ENCODE assay signal across 15 cellular contexts in the genomic region with DNA sequence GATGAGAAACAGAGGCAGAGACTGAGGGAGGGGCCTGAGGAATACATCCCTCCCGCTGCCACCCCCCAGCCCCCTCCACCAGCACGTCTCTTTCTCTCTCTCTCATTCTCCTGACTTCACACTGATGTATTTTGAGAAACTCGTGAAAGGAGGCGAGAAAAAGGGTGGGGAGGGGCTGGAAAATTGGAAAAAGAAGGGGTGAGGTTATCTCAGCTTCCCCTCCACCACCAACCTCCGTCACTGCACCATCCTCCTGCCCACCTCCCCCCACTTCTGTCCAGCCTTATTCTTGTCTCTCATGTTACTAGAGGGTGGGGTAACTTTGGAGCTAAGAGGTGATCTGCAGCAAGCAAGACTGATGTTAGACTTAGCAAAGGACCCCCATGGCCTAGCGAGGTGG. TPM values are rescaled to one million over a fixed set of nuclear protein-coding genes. Genes with fewer than 3 reads are reported as not detected.
DNase-seq lines count a peak whose midpoint lies in the region; ATAC-seq and TF ChIP-seq lines count a peak whose summit lies in the region.
"Had no signal": no experiment of that assay in that cellular context is flagged by ENCODE, and none has a peak within 500 bp of the region (broad histone marks: within the 10 kb centered on the region; RNA-seq: fewer than 3 reads in every experiment).

No MANE protein-coding gene starts in this region.

- no peaks in the 10 kb centered on the region for H3K79me2 ChIP-seq in osteoblast (ENCODE audit: insufficient read depth, low read length)

- no peak overlapping the region for H2BK5ac ChIP-seq in IMR-90 (ENCODE audit: low read depth, low read length, poor library complexity, severe bottlenecking)

- POLR2A ChIA-PET in IMR-90 (lab: Charles Lee; ENCODE audit: unreplicated experiment): no interaction called here

- H3K14ac ChIP-seq in IMR-90 (replicated peaks; ENCODE audit: low read depth, low read length): no peak overlapping the region

- no peak overlapping the region for H2AK9ac ChIP-seq in IMR-90 (replicated peaks; ENCODE audit: low read depth, low read length, poor library complexity)

- BruUV-seq in IMR-90 (replicated peaks; lab: Mats Ljungman, UMichigan): no TSS peak

- no peak overlapping the region for H3K18ac ChIP-seq in IMR-90 (ENCODE audit: low read depth, low read length)

- no peak overlapping the region for H3K4me2 ChIP-seq in IMR-90 (ENCODE audit: low read depth, low read length)
- no peak overlapping the region for H3K4me2 ChIP-seq in osteoblast (ENCODE audit: insufficient read depth, low read length)

- H3K4me1 ChIP-seq in IMR-90 (ENCODE audit: control insufficient read depth, insufficient read depth, low read length) (no peaks in the 10 kb centered on the region), osteoblast (ENCODE audit: insufficient read depth, low read length) (peaks cover 10% of the 10 kb centered on the region)

- H2BK15ac ChIP-seq in IMR-90 (ENCODE audit: low read depth, low read length): no peak overlapping the region

- ATAC-seq in IMR-90 (ENCODE audit: low read depth): no peak
- ATAC-seq: CD8-positive, alpha-beta T cell had no signal

- intact Hi-C loops in IMR-90 (cut with micrococcal nuclease): no loop called here
- intact Hi-C loops in dorsolateral prefrontal cortex (cut with DNase I): loop anchor here (10.0 kb wide), 3 partner anchors 215 to 445 kb away; a partner anchor contains a TSS

- in situ Hi-C loops in IMR-90 (cut with MboI; ENCODE audit: low sequenced_read_pairs): loop anchor here (10.0 kb wide), 2 partner anchors 45 to 175 kb away; no protein-coding TSS in a partner anchor

- no peak overlapping the region for H3K27ac ChIP-seq in IMR-90 (ENCODE audit: insufficient read depth, low read length)
- H3K27ac ChIP-seq in dorsolateral prefrontal cortex: peak overlapping the region in 44 of 59 donors; percentile 35 to 86 (median 67)
- no peak overlapping the region for H3K27ac ChIP-seq in osteoblast (ENCODE audit: low read depth, low read length)
- H3K27ac ChIP-seq: Peyer's patch had no signal

- dilution Hi-C loops in IMR-90 (cut with HindIII; ENCODE audit: low sequenced_read_pairs, unreplicated experiment): no loop called here

- H3K9me1 ChIP-seq in IMR-90 (ENCODE audit: insufficient read depth, low read length): peaks cover 3% of the 10 kb centered on the region; the same call in 1 of the 2 replicates

- H3K9me3 ChIP-seq in IMR-90 (ENCODE audit: control insufficient read depth, insufficient read depth, low read length): peaks cover 3% of the 10 kb centered on the region
- H3K9me3 ChIP-seq in osteoblast (ENCODE audit: low read depth, low read length): no peaks in the 10 kb centered on the region

- H4K91ac ChIP-seq in IMR-90 (ENCODE audit: insufficient read depth, low read depth, low read length): no peak overlapping the region

- peak overlapping the region; percentile 60 for H2AFZ ChIP-seq in IMR-90 (replicated peaks; ENCODE audit: low read length, poor library complexity)
- no peak overlapping the region for H2AFZ ChIP-seq in osteoblast (ENCODE audit: low read length)

- H3K4ac ChIP-seq in IMR-90 (ENCODE audit: low read depth, low read length): no peak overlapping the region

- 0 out of 2 replicates have a peak overlapping the region, but pooled peaks have one; percentile 4 for H3K23ac ChIP-seq in IMR-90 (ENCODE audit: low read depth, low read length)

- H2BK20ac ChIP-seq in IMR-90 (ENCODE audit: low read depth, low read length): no peak overlapping the region

- no peaks in the 10 kb centered on the region for H3K79me1 ChIP-seq in IMR-90 (ENCODE audit: low read depth in 1 of 2, low read length in 2 of 2)

- H2BK120ac ChIP-seq in IMR-90 (ENCODE audit: low read depth, low read length): no peak overlapping the region

- TF ChIP-seq POLR2A in IMR-90 (IDR thresholded peaks at IDR 0.05; ENCODE audit: low read depth, low read length): no peak

- no CpG with 5 or more reads among the region's 6 CpGs for WGBS in IMR-90 (ENCODE audit: extremely low coverage in 2 of 2, insufficient read length in 1 of 2), 2 experiments

- H4K20me1 ChIP-seq in IMR-90 (ENCODE audit: insufficient read depth, low read length) (peaks cover 3% of the 10 kb centered on the region; the same call in 1 of the 2 replicates), osteoblast (ENCODE audit: insufficient read depth, low read length) (no peaks in the 10 kb centered on the region)

- H4K5ac ChIP-seq in IMR-90 (ENCODE audit: low read depth, low read length): no peak overlapping the region

- CTCF ChIA-PET in IMR-90 (lab: Yijun Ruan, JAX): no interaction called here

- H3K36me3 ChIP-seq in IMR-90 (ENCODE audit: control insufficient read depth, insufficient read depth, low read length) (no peaks in the 10 kb centered on the region), osteoblast (ENCODE audit: insufficient read depth, low read length) (no peaks in the 10 kb centered on the region)
- H3K36me3 ChIP-seq: Peyer's patch had no signal

- no peak overlapping the region for H3K9ac ChIP-seq in IMR-90 (ENCODE audit: low read depth, low read length)

- H2AK5ac ChIP-seq in IMR-90 (ENCODE audit: low read depth, low read length): no peak overlapping the region

- no peak for TF ChIP-seq CTCF in IMR-90 (conservative IDR thresholded peaks at IDR 0.05; ENCODE audit: low read depth, low read length)
- TF ChIP-seq CTCF in dorsolateral prefrontal cortex (IDR thresholded peaks at IDR 0.05 in 54 of 56, conservative IDR thresholded peaks at IDR 0.05 in 2 of 56; ENCODE audit: low read depth in 1 of 56, partially characterized antibody in 56 of 56): no peak
- no peak for TF ChIP-seq CTCF in osteoblast (IDR thresholded peaks at IDR 0.05; ENCODE audit: extremely low read depth, low read depth, low read length)

- no peak overlapping the region for H4K8ac ChIP-seq in IMR-90 (ENCODE audit: low read depth in 2 of 2, low read length in 2 of 2)

- H3K27me3 ChIP-seq in IMR-90 (ENCODE audit: control insufficient read depth, insufficient read depth, low read length) (peaks cover 74% of the 10 kb centered on the region), dorsolateral prefrontal cortex (peaks cover 0 to 78% (median 46%) of the 10 kb centered on the region in 45 donors), osteoblast (ENCODE audit: insufficient read depth, low read length) (peaks cover 63% of the 10 kb centered on the region)

- H3K4me3 ChIP-seq in IMR-90 (ENCODE audit: insufficient read depth, low read depth, low read length) (no peak overlapping the region), dorsolateral prefrontal cortex (peak overlapping the region in 58 of 59 donors; percentile 11 to 80 (median 53)), osteoblast (ENCODE audit: insufficient read depth, low read length) (no peak overlapping the region)
- H3K4me3 ChIP-seq: Peyer's patch had no signal

- DNase-seq in IMR-90: no peak
- peak in 1 of 10 donors; percentile 51 for DNase-seq in dorsolateral prefrontal cortex
- DNase-seq in osteoblast (ENCODE audit: insufficient read length, low spot score, missing footprints): peak; percentile 83
- DNase-seq in NCI-H1105 treated with DMSO at 0.1 percent for 48 hours (lab: John Stamatoyannopoulos, UW): no peak
- no peak for DNase-seq in cerebellar nuclear complex (lab: John Stamatoyannopoulos, UW)
- DNase-seq: AML-193; CD8-positive, alpha-beta T cell; DMS79 treated with DMSO at 0.1 percent for 48 hours; H9; Kasumi-1; NCI-H187 treated with DMSO at 0.1 percent for 48 hours; NCI-H2171; NCI-H446 treated with DMSO at 0.1 percent for 48 hours; Peyer's patch; Right ventricle myocardium superior had no signal

- no peak for TF ChIP-seq RAD21 in IMR-90 (IDR thresholded peaks at IDR 0.05; ENCODE audit: low read length)

- no peak overlapping the region for H3K56ac ChIP-seq in IMR-90 (ENCODE audit: extremely low read depth, insufficient read depth, low read length)

TF ChIP-seq in IMR-90, 13 proteins besides CTCF, POLR2A, EP300 and RAD21 (continues in another document):
- TF ChIP-seq MXI1 (IDR thresholded peaks at IDR 0.05; ENCODE audit: borderline replicate concordance, low read depth, low read length) (no peak), CEBPB (IDR thresholded peaks at IDR 0.05; ENCODE audit: low read depth, low read length) (no peak), FOS (IDR thresholded peaks at IDR 0.05; ENCODE audit: low read depth, low read length) (no peak), CHD1 (IDR thresholded peaks at IDR 0.05; ENCODE audit: low read depth, low read length) (no peak), NFE2L2 (IDR thresholded peaks at IDR 0.05; ENCODE audit: low read depth, low read length) (no peak)

RNA-seq across cellular contexts. Expression of a gene that starts 1.5 kb away (rescaled TPM):
- total RNA-seq in IMR-90 (2012; rRNA removed): not detected in 2 replicates
- 0.03 TPM in 1 of 2 replicates, not detected in the other for polyA plus RNA-seq in IMR-90 (2012; rRNA removed)
- polyA plus RNA-seq in IMR-90 (2012; cell fraction: cytosol; rRNA removed): 0.04 TPM in 1 of 2 replicates, not detected in the other
- 0.21 and 0.24 TPM in 2 replicates for polyA plus RNA-seq in IMR-90 (2012; cell fraction: nucleus; rRNA removed; ENCODE audit: low replicate concordance)
- total RNA-seq in dorsolateral prefrontal cortex: 100 to 1,000 TPM; 143 to 695 (median 467) TPM
- total RNA-seq in osteoblast: under 0.01 TPM in 2 replicates

RNA-seq across cellular contexts. Expression of a gene that starts 11.8 kb away (rescaled TPM):
- 122 and 125 TPM in 2 replicates for total RNA-seq in IMR-90 (2012; rRNA removed)
- 76.8 and 77.9 TPM in 2 replicates for polyA plus RNA-seq in IMR-90 (2012; rRNA removed)
- 69.5 and 71.7 TPM in 2 replicates for polyA plus RNA-seq in IMR-90 (2012; cell fraction: cytosol; rRNA removed)
- 123 and 140 TPM in 2 replicates for polyA plus RNA-seq in IMR-90 (2012; cell fraction: nucleus; rRNA removed; ENCODE audit: low replicate concordance)
- 100 to 1,000 TPM in 1 of 120 experiments, 10 to 100 TPM in 119; 48.9 to 115 (median 70.7) TPM for total RNA-seq in dorsolateral prefrontal cortex
- total RNA-seq in osteoblast: 79.3 and 80.7 TPM in 2 replicates

RNA-seq across cellular contexts. Expression of a gene that starts 13.2 kb away (rescaled TPM):
- total RNA-seq in IMR-90 (2012; rRNA removed): 10.4 and 11.4 TPM in 2 replicates
- polyA plus RNA-seq in IMR-90 (2012; rRNA removed): 12.1 and 12.9 TPM in 2 replicates
- 8.5 and 12.7 TPM in 2 replicates for polyA plus RNA-seq in IMR-90 (2012; cell fraction: cytosol; rRNA removed)
- 15.2 and 58.9 TPM in 2 replicates for polyA plus RNA-seq in IMR-90 (2012; cell fraction: nucleus; rRNA removed; ENCODE audit: low replicate concordance)
- 10 to 100 TPM in 43 of 120 experiments, 1 to 10 TPM in 77; 3.7 to 20.5 (median 9.1) TPM for total RNA-seq in dorsolateral prefrontal cortex
- total RNA-seq in osteoblast: 26.4 and 32.7 TPM in 2 replicates

RNA-seq across cellular contexts. Expression of a gene that starts 14.7 kb away (rescaled TPM):
- not detected in 2 replicates for total RNA-seq in IMR-90 (2012; rRNA removed)
- not detected in 2 replicates for polyA plus RNA-seq in IMR-90 (2012; rRNA removed)
- polyA plus RNA-seq in IMR-90 (2012; cell fraction: cytosol; rRNA removed): not detected in 2 replicates
- not detected in 2 replicates for polyA plus RNA-seq in IMR-90 (2012; cell fraction: nucleus; rRNA removed; ENCODE audit: low replicate concordance)
- total RNA-seq in dorsolateral prefrontal cortex: under 1 TPM in 9 of 120 experiments, not detected in 111; 0.26 to 0.44 (median 0.36) TPM
- total RNA-seq in osteoblast: not detected in 2 replicates
- total RNA-seq: CD8-positive, alpha-beta T cell; Peyer's patch; Right ventricle myocardium superior had no signal

RNA-seq across cellular contexts. Expression of a gene that starts 16.6 kb away (rescaled TPM):
- not detected in 2 replicates for total RNA-seq in IMR-90 (2012; rRNA removed)
- polyA plus RNA-seq in IMR-90 (2012; rRNA removed): not detected in 2 replicates
- polyA plus RNA-seq in IMR-90 (2012; cell fraction: cytosol; rRNA removed): not detected in 2 replicates
- not detected in 2 replicates for polyA plus RNA-seq in IMR-90 (2012; cell fraction: nucleus; rRNA removed; ENCODE audit: low replicate concordance)
- 1 to 10 TPM in 3 of 120 experiments, not detected in 117; 1.2 to 1.8 (median 1.5) TPM for total RNA-seq in dorsolateral prefrontal cortex
- not detected in 2 replicates for total RNA-seq in osteoblast
- total RNA-seq: CD8-positive, alpha-beta T cell; Peyer's patch; Right ventricle myocardium superior had no signal

Comparison
In these comparisons a context has a peak if more than half of its experiments do, and no peak if none do; other contexts are left out.
1. H3K27ac ChIP-seq: peak in dorsolateral prefrontal cortex (44 of 59); none in IMR-90 (single experiment) and osteoblast (single experiment).
2. H3K4me3 ChIP-seq: peak in dorsolateral prefrontal cortex (58 of 59); none in IMR-90 (single experiment) and osteoblast (single experiment).
3. RNA of a gene that starts 1.5 kb away (total RNA-seq): 143 to 695 TPM in dorsolateral prefrontal cortex; not detected in IMR-90 and under 0.01 TPM in osteoblast; every median in the first group is over 100 times any median in the second.